Comparison of ENCODE assay signal across 8 cellular contexts in genomic region chr1:150579110-150579954, GRCh38. TPM values are rescaled to one million over a fixed set of nuclear protein-coding genes. Genes with fewer than 3 reads are reported as not detected.
DNase-seq lines count a peak whose midpoint lies in the region; ATAC-seq and TF ChIP-seq lines count a peak whose summit lies in the region.

Gene MCL1 (minus strand): TSS chr1:150579610. CDS start chr1:150579530, 80 bp downstream.

- TF ChIP-seq CTCF in GM13976 (IDR thresholded peaks at IDR 0.05; ENCODE audit: borderline replicate concordance, control extremely low read depth, extremely low read depth, insufficient read depth, missing control alignments) (no peak), heart right ventricle (IDR thresholded peaks at IDR 0.05) (peak in 2 of 9 donors; percentile 16 to 19), upper lobe of left lung (IDR thresholded peaks at IDR 0.05) (peak in 2 of 6 experiments; percentile 30 to 46)

- ATAC-seq in HG02840 (IDR thresholded peaks at IDR 0.05; ENCODE audit: low FRiP score, unreplicated experiment) (peak; percentile 89), heart right ventricle (peak; percentile 87 to 95 (median 90)), upper lobe of left lung (ENCODE audit: low FRiP score in 2 of 2) (peak; percentile 94 to 96)

- intact Hi-C loops in T-helper 1 cell treated with Interleukin-12 subunit alpha and Interleukin-12 subunit beta and Interleukin-4 antibody, amounts not matched to agents 30 ng/mL and 1 ng/mL, for 36 hours (cut with micrococcal nuclease), result loop anchor here (1.0 to 5.0 kb wide), 11 partner anchors 12 to 478 kb away; partner anchors contain the start of genes ANP32E, ARNT, CDC42SE1 and ENSA
- intact Hi-C loops in heart right ventricle (cut with DNase I) (loop anchor here in 7 of 10 donors (1.0 to 5.0 kb wide), 7 partner anchors 18 to 49 kb away; partner anchors contain the start of gene ENSA (in 1 of the 7)), posterior vena cava (cut with DNase I) (no loop called here)

- H3K4me3 ChIP-seq in heart right ventricle (peak within 1 kb of the TSS; percentile 82 to 99 (median 96)), upper lobe of left lung (peak within 1 kb of the TSS; percentile 61 to 97 (median 88))

- TF ChIP-seq POLR2A in upper lobe of left lung (IDR thresholded peaks at IDR 0.05), result peak; percentile 71 to 98 (median 94)

- H3K9me3 ChIP-seq in heart right ventricle, result no peaks in the 10 kb centered on the region
- no peaks in the 10 kb centered on the region for H3K9me3 ChIP-seq in upper lobe of left lung

- H3K4me1 ChIP-seq in heart right ventricle (peaks cover 0 to 44% (median 28%) of the 10 kb centered on the region in 9 donors), upper lobe of left lung (peaks cover 15 to 26% (median 24%) of the 10 kb centered on the region in 4 donors)

- TF ChIP-seq EP300 in upper lobe of left lung (IDR thresholded peaks at IDR 0.05), result peak in 3 of 4 donors; percentile 35 to 86 (median 84)

- in situ Hi-C loops in GM13976 (cut with MboI; ENCODE audit: low sequenced_read_pairs, unreplicated experiment), result no loop called here

- no peaks in the 10 kb centered on the region for H3K27me3 ChIP-seq in heart right ventricle
- H3K27me3 ChIP-seq in upper lobe of left lung, result no peaks in the 10 kb centered on the region

- WGBS in heart right ventricle, 2 donors, result 0 to 1% methylated on average over 92 to 94 of the region's 94 CpGs
- WGBS in upper lobe of left lung, 2 donors, result 0 to 1% methylated on average over 13 to 62 of the region's 94 CpGs

- H3K36me3 ChIP-seq in heart right ventricle (peaks cover 0 to 48% (median 20%) of the 10 kb centered on the region in 9 donors), upper lobe of left lung (peaks cover 21 to 43% (median 26%) of the 10 kb centered on the region in 4 donors)

- DNase-seq in GM13976 (ENCODE audit: low spot score) (peak; percentile 96), NCI-H146 (lab: John Stamatoyannopoulos, UW) (peak; percentile 97), amniotic epithelial cell (ENCODE audit: low read depth) (peak; percentile 95), heart right ventricle (peak; percentile 93 to 96), posterior vena cava (ENCODE audit: low spot score) (peak; percentile 98), upper lobe of left lung (peak; percentile 94 to 98)

- H3K27ac ChIP-seq in heart right ventricle, result peak within 1 kb of the TSS; percentile 91 to 100 (median 100)
- peak within 1 kb of the TSS; percentile 98 to 100 (median 99) for H3K27ac ChIP-seq in upper lobe of left lung

RNA-seq across cellular contexts. Expression of gene MCL1, which starts in this region (rescaled TPM):
- 433 and 435 TPM in 2 replicates for total RNA-seq in T-helper 1 cell treated with Interleukin-12 subunit alpha and Interleukin-12 subunit beta and Interleukin-4 antibody, amounts not matched to agents 30 ng/mL and 1 ng/mL, for 36 hours
- 100 to 1,000 TPM in 8 of 10 donors, 10 to 100 TPM in 2; 76.4 to 155 (median 122) TPM for total RNA-seq in heart right ventricle
- polyA plus RNA-seq in heart right ventricle, result 10 to 100 TPM; 54.3 to 77.7 TPM
- 100 to 1,000 TPM; 210 to 267 TPM for total RNA-seq in posterior vena cava
- 100 to 1,000 TPM; 188 to 580 (median 425) TPM for total RNA-seq in upper lobe of left lung

Comparison
In these comparisons a context has a peak if more than half of its experiments do, and no peak if none do; other contexts are left out.
1. Peak in every context shown above with its lines: DNase-seq, ATAC-seq, H3K4me3 ChIP-seq and H3K27ac ChIP-seq.
2. intact Hi-C loops: an anchor here in T-helper 1 cell treated with Interleukin-12 subunit alpha and Interleukin-12 subunit beta and Interleukin-4 antibody, amounts not matched to agents 30 ng/mL and 1 ng/mL, for 36 hours (1.0 to 5.0 kb wide) and heart right ventricle (1.0 to 5.0 kb wide); none called in posterior vena cava.